23 cellular contexts compared by ENCODE assay signal in genomic region chr6:152594726-152595125, GRCh38.
"Had no signal": no experiment of that assay in that cellular context is flagged by ENCODE, and none has a peak within 500 bp of the region (broad histone marks: within the 10 kb centered on the region; RNA-seq: fewer than 3 reads in every experiment).

No MANE protein-coding gene starts in this region.

- ATAC-seq: heart left ventricle; naive thymus-derived CD8-positive, alpha-beta T cell; right lobe of liver; stimulated activated memory B cell treated with anti-CD40 and anti-IgM and Interleukin-4, amounts not matched to agents 10 μg/mL and 1 μg/mL and 100 μg/mL, for 72 hours; stimulated activated naive CD8-positive, alpha-beta T cell treated with anti-CD3 and anti-CD28 coated beads, Interleukin-15, amount 100 ng/mL, for 72 hours had no signal

- H3K27ac ChIP-seq: heart left ventricle, lower lobe of right lung, ovary, right atrium auricular region, right lobe of liver, testis, thyroid gland, transverse colon had no signal

- DNase-seq: heart left ventricle; hypothalamus; islet precursor cell; lower lobe of right lung; mammary epithelial cell; mesenchymal stem cell; naive thymus-derived CD8-positive, alpha-beta T cell; ovary; right lobe of liver; stimulated activated CD4-positive, alpha-beta T cell treated with anti-CD3 and anti-CD28 coated beads, Interleukin-1b, Interleukin-23, amount 100 ng/mL, for 48 hours; stimulated activated CD4-positive, alpha-beta T cell treated with anti-CD3 and anti-CD28 coated beads, Interleukin-2, amount 100 ng/mL, for 48 hours; stimulated activated CD4-positive, alpha-beta T cell treated with anti-CD3 and anti-CD28 coated beads, Interleukin-4, amount 100 ng/mL, for 4 hours; stimulated activated CD8-positive, alpha-beta memory T cell treated with anti-CD3 and anti-CD28 coated beads, Interleukin-4, amount 100 ng/mL, for 48 hours; stimulated activated naive CD4-positive, alpha-beta T cell treated with Interleukin-2 at 50 U/mL for 16 hours; stimulated activated naive CD8-positive, alpha-beta T cell treated with anti-CD3 and anti-CD28 coated beads, Interleukin-15, amount 100 ng/mL, for 72 hours; testis; thyroid gland; transverse colon; uterus had no signal

- H3K9me3 Mint-ChIP-seq: stimulated activated memory B cell treated with anti-CD40 and anti-IgM and Interleukin-4, amounts not matched to agents 10 μg/mL and 1 μg/mL and 100 μg/mL, for 72 hours; stimulated activated naive CD8-positive, alpha-beta T cell treated with anti-CD3 and anti-CD28 coated beads, Interleukin-15, amount 100 ng/mL, for 72 hours had no signal

- H3K4me1 ChIP-seq: right lobe of liver, thyroid gland, transverse colon had no signal

- H3K4me3 ChIP-seq: heart left ventricle, lower lobe of right lung, ovary, right atrium auricular region, right lobe of liver, smooth muscle cell, testis, thyroid gland, transverse colon, uterus had no signal

- H3K4me3 Mint-ChIP-seq: naive thymus-derived CD8-positive, alpha-beta T cell; stimulated activated memory B cell treated with anti-CD40 and anti-IgM and Interleukin-4, amounts not matched to agents 10 μg/mL and 1 μg/mL and 100 μg/mL, for 72 hours; stimulated activated naive CD8-positive, alpha-beta T cell treated with anti-CD3 and anti-CD28 coated beads, Interleukin-15, amount 100 ng/mL, for 72 hours had no signal

- H3K4me1 Mint-ChIP-seq: naive thymus-derived CD8-positive, alpha-beta T cell; stimulated activated memory B cell treated with anti-CD40 and anti-IgM and Interleukin-4, amounts not matched to agents 10 μg/mL and 1 μg/mL and 100 μg/mL, for 72 hours; stimulated activated naive CD8-positive, alpha-beta T cell treated with anti-CD3 and anti-CD28 coated beads, Interleukin-15, amount 100 ng/mL, for 72 hours had no signal

- H3K27me3 ChIP-seq: heart left ventricle, ovary, right atrium auricular region, right lobe of liver, testis, thyroid gland, transverse colon, uterus had no signal

- H3K36me3 Mint-ChIP-seq: naive thymus-derived CD8-positive, alpha-beta T cell; stimulated activated memory B cell treated with anti-CD40 and anti-IgM and Interleukin-4, amounts not matched to agents 10 μg/mL and 1 μg/mL and 100 μg/mL, for 72 hours had no signal

- H3K9me3 ChIP-seq: heart left ventricle, lower lobe of right lung, ovary, right lobe of liver, testis, thyroid gland, transverse colon, uterus had no signal

- H3K27me3 Mint-ChIP-seq: progenitor cell of endocrine pancreas; stimulated activated naive CD8-positive, alpha-beta T cell treated with anti-CD3 and anti-CD28 coated beads, Interleukin-15, amount 100 ng/mL, for 72 hours had no signal

- H3K27ac Mint-ChIP-seq: naive thymus-derived CD8-positive, alpha-beta T cell; progenitor cell of endocrine pancreas; stimulated activated memory B cell treated with anti-CD40 and anti-IgM and Interleukin-4, amounts not matched to agents 10 μg/mL and 1 μg/mL and 100 μg/mL, for 72 hours; stimulated activated naive CD8-positive, alpha-beta T cell treated with anti-CD3 and anti-CD28 coated beads, Interleukin-15, amount 100 ng/mL, for 72 hours had no signal

- H3K36me3 ChIP-seq: heart left ventricle, lower lobe of right lung, ovary, right atrium auricular region, right lobe of liver, thyroid gland, transverse colon, uterus had no signal
